Comparison of ENCODE assay signal across 10 cellular contexts in genomic region chr3:13192471-13193213, GRCh38.
DNase-seq lines count a peak whose midpoint lies in the region; ATAC-seq, FAIRE-seq and TF ChIP-seq lines count a peak whose summit lies in the region.
"Had no signal": no experiment of that assay in that cellular context is flagged by ENCODE, and none has a peak within 500 bp of the region (broad histone marks: within the 10 kb centered on the region; RNA-seq: fewer than 3 reads in every experiment).

No MANE protein-coding gene starts in this region.

- H3K9me3 ChIP-seq in cardiac muscle cell (ENCODE audit: low read depth), result no peaks in the 10 kb centered on the region

- peaks cover 20% of the 10 kb centered on the region for H3K27me3 Mint-ChIP-seq in activated CD8-positive, alpha-beta memory T cell treated with anti-CD3 and anti-CD28 coated beads, Interleukin-2, amount 10 ng/mL, durations not matched to agents 7 days and 5 days

- no peak overlapping the region for H3K27ac Mint-ChIP-seq in activated CD8-positive, alpha-beta memory T cell treated with anti-CD3 and anti-CD28 coated beads, Interleukin-2, amount 10 ng/mL, durations not matched to agents 7 days and 5 days

- DNase-seq in cardiac muscle cell (ENCODE audit: low read depth in 1 of 2, low spot score in 1 of 2) (peak in 1 of 2 donors; percentile 6), cardiac septum (ENCODE audit: low spot score) (no peak), SK-MEL-5 (ENCODE audit: low read depth, low spot score) (peak; percentile 40), fibroblast of the aortic adventitia (ENCODE audit: low read depth) (no peak), urothelium cell line (ENCODE audit: low spot score) (peak; percentile 20), NCI-H345 (lab: John Stamatoyannopoulos, UW) (no peak)
- no peak for DNase-seq in activated CD8-positive, alpha-beta memory T cell treated with anti-CD3 and anti-CD28 coated beads, Interleukin-2, amount 10 ng/mL, durations not matched to agents 7 days and 5 days
- DNase-seq: activated CD4-positive, alpha-beta T cell treated with anti-CD3 and anti-CD28 coated beads for 1 hour; CD4-positive, alpha-beta memory T cell had no signal

- H3K4me3 ChIP-seq in cardiac muscle cell, result no peak overlapping the region
- no peak overlapping the region for H3K4me3 ChIP-seq in fibroblast of the aortic adventitia (ENCODE audit: low read depth, low read length)

- H3K4me1 Mint-ChIP-seq in activated CD8-positive, alpha-beta memory T cell treated with anti-CD3 and anti-CD28 coated beads, Interleukin-2, amount 10 ng/mL, durations not matched to agents 7 days and 5 days, result peaks cover 40% of the 10 kb centered on the region

- H3K4me3 Mint-ChIP-seq in activated CD8-positive, alpha-beta memory T cell treated with anti-CD3 and anti-CD28 coated beads, Interleukin-2, amount 10 ng/mL, durations not matched to agents 7 days and 5 days, result no peak overlapping the region
- H3K4me3 Mint-ChIP-seq: CD4-positive, alpha-beta memory T cell had no signal

- H3K9me3 Mint-ChIP-seq in activated CD8-positive, alpha-beta memory T cell treated with anti-CD3 and anti-CD28 coated beads, Interleukin-2, amount 10 ng/mL, durations not matched to agents 7 days and 5 days (ENCODE audit: low read depth), result peaks cover 2% of the 10 kb centered on the region

- CTCF ChIA-PET in activated CD8-positive, alpha-beta memory T cell treated with anti-CD3 and anti-CD28 coated beads, Interleukin-2, amount 10 ng/mL, durations not matched to agents 7 days and 5 days (lab: Charles Lee), result interaction anchor here (0.7 to 1.2 kb wide), 2 partner anchors 26 to 100 kb away, joined by 3 read pairs; no protein-coding TSS in a partner anchor

- ATAC-seq in activated CD8-positive, alpha-beta memory T cell treated with anti-CD3 and anti-CD28 coated beads, Interleukin-2, amount 10 ng/mL, durations not matched to agents 7 days and 5 days, result no peak
- ATAC-seq in GM21447 (IDR thresholded peaks at IDR 0.05; ENCODE audit: unreplicated experiment), result no peak

- no peak for FAIRE-seq in urothelium cell line (lab: Jason Lieb, UNC)

- no peaks in the 10 kb centered on the region for H3K36me3 ChIP-seq in cardiac muscle cell

- H3K27me3 ChIP-seq in cardiac muscle cell, result no peaks in the 10 kb centered on the region

- no peak overlapping the region for H3K27ac ChIP-seq in cardiac muscle cell

- no peaks in the 10 kb centered on the region for H3K4me1 ChIP-seq in cardiac muscle cell (ENCODE audit: low read depth)

- peak; percentile 45 for TF ChIP-seq CTCF in cardiac muscle cell (IDR thresholded peaks at IDR 0.05; ENCODE audit: low read depth, low read length)
- TF ChIP-seq CTCF in fibroblast of the aortic adventitia (IDR thresholded peaks at IDR 0.05; ENCODE audit: insufficient read depth, low read length), result peak; percentile 28

- in situ Hi-C loops in SK-MEL-5 (cut with HindIII; ENCODE audit: low pct_unique_long_range_greater_than_20kb, low sequenced_read_pairs), result no loop called here

- H3K36me3 Mint-ChIP-seq in activated CD8-positive, alpha-beta memory T cell treated with anti-CD3 and anti-CD28 coated beads, Interleukin-2, amount 10 ng/mL, durations not matched to agents 7 days and 5 days, result peaks cover 5% of the 10 kb centered on the region
- H3K36me3 Mint-ChIP-seq: CD4-positive, alpha-beta memory T cell had no signal

- intact Hi-C loops in cardiac septum (cut with DNase I), result no loop called here

Comparison
In these comparisons a context has a peak if more than half of its experiments do, and no peak if none do; other contexts are left out.
1. DNase-seq: peak in SK-MEL-5 (single experiment) and urothelium cell line (single experiment); none in cardiac septum (single experiment), fibroblast of the aortic adventitia (single experiment), activated CD8-positive, alpha-beta memory T cell treated with anti-CD3 and anti-CD28 coated beads, Interleukin-2, amount 10 ng/mL, durations not matched to agents 7 days and 5 days (single experiment) and NCI-H345 (single experiment).